Comparison of ENCODE assay signal across 8 cellular contexts in the genomic region with DNA sequence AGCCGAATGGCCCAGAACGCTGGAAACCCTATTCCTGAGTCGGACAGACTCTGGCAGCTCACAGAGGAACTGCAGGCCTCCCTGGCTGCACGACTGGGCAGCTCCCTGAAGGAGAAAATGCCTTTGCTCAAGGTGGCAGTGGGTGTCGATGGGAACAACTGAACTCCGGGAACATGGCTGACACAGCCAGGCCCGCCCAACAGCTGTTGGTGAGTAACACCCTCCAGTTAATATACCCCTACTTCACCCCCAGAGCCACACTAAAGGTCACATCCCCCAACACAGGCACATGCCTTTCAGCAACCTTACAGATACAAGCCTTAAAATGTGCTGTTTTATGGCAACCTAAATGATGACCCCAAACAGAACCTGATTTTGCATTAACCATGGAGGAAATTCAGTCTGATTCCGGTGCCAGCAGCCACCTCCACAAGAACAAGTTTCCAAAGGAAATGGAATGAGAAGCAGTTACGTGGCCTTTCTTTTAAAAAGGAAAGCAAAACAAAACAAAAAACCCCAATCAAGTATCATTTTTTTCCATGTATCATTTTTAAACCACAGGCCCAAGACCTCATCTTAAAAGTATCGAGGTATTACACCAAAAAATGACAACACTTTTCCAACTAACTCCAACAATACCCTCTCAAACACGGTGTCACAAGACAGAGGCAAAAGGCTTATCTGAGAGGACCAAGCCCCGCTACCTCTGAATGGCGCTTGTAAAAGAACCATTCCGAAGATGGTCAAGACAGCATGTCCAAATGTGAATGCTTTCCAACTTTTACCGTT. TPM values are rescaled to one million over a fixed set of nuclear protein-coding genes. Genes with fewer than 3 reads are reported as not detected.
DNase-seq lines count a peak whose midpoint lies in the region; ATAC-seq and TF ChIP-seq lines count a peak whose summit lies in the region.

No MANE protein-coding gene starts in this region.

- no peaks in the 10 kb centered on the region for H3K27me3 ChIP-seq in dorsolateral prefrontal cortex

- DNase-seq in NCI-H2227 (lab: John Stamatoyannopoulos, UW; ENCODE audit: unreplicated experiment): peak; percentile 23
- DNase-seq in NCI-H2227 treated with DMSO at 0.1 percent for 48 hours (lab: John Stamatoyannopoulos, UW): no peak
- peak; percentile 66 for DNase-seq in activated CD4-positive, alpha-beta T cell treated with anti-CD3 and anti-CD28 coated beads for 48 hours
- peak in 9 of 10 donors; percentile 42 to 78 (median 61) for DNase-seq in dorsolateral prefrontal cortex
- peak; percentile 62 for DNase-seq in medulla oblongata (ENCODE audit: extremely low spot score)
- DNase-seq in stimulated activated naive CD8-positive, alpha-beta T cell treated with anti-CD3 and anti-CD28 coated beads, Interleukin-15, Interleukin-2, amounts not matched to agents 100 U/mL and 50 U/mL, for 24 hours: peak; percentile 66

- intact Hi-C loops in dorsolateral prefrontal cortex (cut with DNase I): loop anchor here in 1 of 2 donors (5.0 to 10.0 kb wide), 2 partner anchors 59 to 157 kb away; partner anchors contain the start of gene SMC5

- H3K4me3 ChIP-seq in dorsolateral prefrontal cortex: peak overlapping the region; percentile 62 to 99 (median 93)

- peak; percentile 32 for ATAC-seq in stimulated activated naive CD8-positive, alpha-beta T cell treated with anti-CD3 and anti-CD28 coated beads, Interleukin-15, Interleukin-2, amounts not matched to agents 100 U/mL and 50 U/mL, for 24 hours
- ATAC-seq in GM18505 (IDR thresholded peaks at IDR 0.05; ENCODE audit: unreplicated experiment) (no peak), GM19452 (IDR thresholded peaks at IDR 0.05; ENCODE audit: unreplicated experiment) (no peak)

- H3K27ac ChIP-seq in dorsolateral prefrontal cortex: peak overlapping the region; percentile 72 to 100 (median 99)

- TF ChIP-seq CTCF in dorsolateral prefrontal cortex (IDR thresholded peaks at IDR 0.05 in 54 of 56, conservative IDR thresholded peaks at IDR 0.05 in 2 of 56; ENCODE audit: low read depth in 1 of 56, partially characterized antibody in 56 of 56): no peak

- TF ChIP-seq POLR2A in GM18505 (IDR thresholded peaks at IDR 0.05; ENCODE audit: borderline replicate concordance, extremely low read depth, insufficient read depth, insufficient read length): no peak

RNA-seq across cellular contexts. Expression of gene KLF9, which starts 3.1 kb away (rescaled TPM):
- total RNA-seq in dorsolateral prefrontal cortex: 10 to 100 TPM; 38.3 to 97.2 (median 59.3) TPM
